Comparison of ENCODE assay signal across 1 cellular context in the genomic region with DNA sequence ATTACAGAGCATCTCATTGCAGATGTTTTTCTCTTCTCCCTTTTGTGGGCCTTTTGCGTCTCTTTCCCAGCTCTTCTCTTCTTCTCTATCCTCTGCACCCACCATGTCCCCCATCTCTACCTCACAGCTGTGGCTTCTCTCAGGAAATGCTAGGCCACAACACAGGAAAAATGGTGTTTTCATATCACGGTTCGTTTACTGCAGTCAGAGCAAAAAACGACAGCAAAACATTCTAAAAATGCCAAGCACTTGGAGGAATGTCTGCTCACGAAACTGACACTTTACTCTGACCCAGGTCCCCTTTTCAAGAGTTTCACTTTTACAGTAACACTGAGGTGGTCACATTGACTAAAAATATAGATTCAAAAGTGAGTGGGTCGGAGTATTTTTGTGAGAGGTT.
TF ChIP-seq lines count a peak whose summit lies in the region.

No MANE protein-coding gene starts in this region.

TF ChIP-seq in WTC11, 78 proteins besides CTCF, POLR2A, EP300 and RAD21 (continued from another document):
- TF ChIP-seq, protein P1, sequence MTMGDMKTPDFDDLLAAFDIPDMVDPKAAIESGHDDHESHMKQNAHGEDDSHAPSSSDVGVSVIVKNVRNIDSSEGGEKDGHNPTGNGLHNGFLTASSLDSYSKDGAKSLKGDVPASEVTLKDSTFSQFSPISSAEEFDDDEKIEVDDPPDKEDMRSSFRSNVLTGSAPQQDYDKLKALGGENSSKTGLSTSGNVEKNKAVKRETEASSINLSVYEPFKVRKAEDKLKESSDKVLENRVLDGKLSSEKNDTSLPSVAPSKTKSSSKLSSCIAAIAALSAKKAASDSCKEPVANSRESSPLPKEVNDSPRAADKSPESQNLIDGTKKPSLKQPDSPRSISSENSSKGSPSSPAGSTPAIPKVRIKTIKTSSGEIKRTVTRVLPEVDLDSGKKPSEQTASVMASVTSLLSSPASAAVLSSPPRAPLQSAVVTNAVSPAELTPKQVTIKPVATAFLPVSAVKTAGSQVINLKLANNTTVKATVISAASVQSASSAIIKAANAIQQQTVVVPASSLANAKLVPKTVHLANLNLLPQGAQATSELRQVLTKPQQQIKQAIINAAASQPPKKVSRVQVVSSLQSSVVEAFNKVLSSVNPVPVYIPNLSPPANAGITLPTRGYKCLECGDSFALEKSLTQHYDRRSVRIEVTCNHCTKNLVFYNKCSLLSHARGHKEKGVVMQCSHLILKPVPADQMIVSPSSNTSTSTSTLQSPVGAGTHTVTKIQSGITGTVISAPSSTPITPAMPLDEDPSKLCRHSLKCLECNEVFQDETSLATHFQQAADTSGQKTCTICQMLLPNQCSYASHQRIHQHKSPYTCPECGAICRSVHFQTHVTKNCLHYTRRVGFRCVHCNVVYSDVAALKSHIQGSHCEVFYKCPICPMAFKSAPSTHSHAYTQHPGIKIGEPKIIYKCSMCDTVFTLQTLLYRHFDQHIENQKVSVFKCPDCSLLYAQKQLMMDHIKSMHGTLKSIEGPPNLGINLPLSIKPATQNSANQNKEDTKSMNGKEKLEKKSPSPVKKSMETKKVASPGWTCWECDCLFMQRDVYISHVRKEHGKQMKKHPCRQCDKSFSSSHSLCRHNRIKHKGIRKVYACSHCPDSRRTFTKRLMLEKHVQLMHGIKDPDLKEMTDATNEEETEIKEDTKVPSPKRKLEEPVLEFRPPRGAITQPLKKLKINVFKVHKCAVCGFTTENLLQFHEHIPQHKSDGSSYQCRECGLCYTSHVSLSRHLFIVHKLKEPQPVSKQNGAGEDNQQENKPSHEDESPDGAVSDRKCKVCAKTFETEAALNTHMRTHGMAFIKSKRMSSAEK (CRISPR knock-in tag; IDR thresholded peaks at IDR 0.05; ENCODE audit: borderline replicate concordance): no peak
- TF ChIP-seq, protein P2, sequence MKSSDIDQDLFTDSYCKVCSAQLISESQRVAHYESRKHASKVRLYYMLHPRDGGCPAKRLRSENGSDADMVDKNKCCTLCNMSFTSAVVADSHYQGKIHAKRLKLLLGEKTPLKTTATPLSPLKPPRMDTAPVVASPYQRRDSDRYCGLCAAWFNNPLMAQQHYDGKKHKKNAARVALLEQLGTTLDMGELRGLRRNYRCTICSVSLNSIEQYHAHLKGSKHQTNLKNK (CRISPR knock-in tag; IDR thresholded peaks at IDR 0.05): no peak
- TF ChIP-seq SMAD4 (CRISPR knock-in tag; IDR thresholded peaks at IDR 0.05): no peak
- no peak for TF ChIP-seq GABPB1 (CRISPR knock-in tag; IDR thresholded peaks at IDR 0.05)
